Comparison of ENCODE assay signal across 9 cellular contexts in genomic region chr4:6687947-6688878, GRCh38. TPM values are rescaled to one million over a fixed set of nuclear protein-coding genes. Genes with fewer than 3 reads are reported as not detected.
A peak's percentile ranks its signal among the peaks of the same experiment; 100 is the strongest.
DNase-seq lines count a peak whose midpoint lies in the region; ATAC-seq, FAIRE-seq and TF ChIP-seq lines count a peak whose summit lies in the region.
"Had no signal": no experiment of that assay in that cellular context is flagged by ENCODE, and none has a peak within 500 bp of the region (broad histone marks: within the 10 kb centered on the region; RNA-seq: fewer than 3 reads in every experiment).

No MANE protein-coding gene starts in this region.

- no peaks in the 10 kb centered on the region for H3K9me3 Mint-ChIP-seq in stimulated activated naive CD8-positive, alpha-beta T cell treated with anti-CD3 and anti-CD28 coated beads, Interleukin-15, Interleukin-2, amounts not matched to agents 100 ng/mL and 50 ng/mL, for 24 hours
- H3K9me3 Mint-ChIP-seq in activated CD4-positive, alpha-beta memory T cell treated with anti-CD3 and anti-CD28 coated beads, Interleukin-2, amount 10 ng/mL, durations not matched to agents 7 days and 5 days, result no peaks in the 10 kb centered on the region

- TF ChIP-seq EP300 in HepG2 (IDR thresholded peaks at IDR 0.05; ENCODE audit: low read depth in 2 of 2, low read length in 2 of 2) (no peak), HepG2 (CRISPR knock-in tag; IDR thresholded peaks at IDR 0.05; ENCODE audit: borderline replicate concordance) (no peak)

- H2AFZ ChIP-seq in HepG2 (ENCODE audit: low read length), result no peak overlapping the region

- CTCF ChIA-PET in activated CD4-positive, alpha-beta memory T cell treated with anti-CD3 and anti-CD28 coated beads, Interleukin-2, amount 10 ng/mL, durations not matched to agents 7 days and 5 days (lab: Charles Lee), result interaction anchor here (0.6 to 10.7 kb wide), 8 partner anchors 13 to 381 kb away, joined by 3 to 180 read pairs (median 15); partner anchors contain the start of genes BLOC1S4, MRFAP1 and MRFAP1L1
- CTCF ChIA-PET in HepG2 (lab: Yijun Ruan, JAX; ENCODE audit: low intra/inter-chr PET ratio, low total read pairs), result interaction anchor here (1.1 to 2.3 kb wide), 3 partner anchors 9 to 67 kb away, joined by 3 to 10 read pairs (median 4); a partner anchor contains a TSS

- TF ChIP-seq CTCF in HepG2 (CRISPR knock-in tag; IDR thresholded peaks at IDR 0.05), result peak; percentile 88

- peak overlapping the region; percentile 69 for H3K4me3 Mint-ChIP-seq in stimulated activated naive CD8-positive, alpha-beta T cell treated with anti-CD3 and anti-CD28 coated beads, Interleukin-15, Interleukin-2, amounts not matched to agents 100 ng/mL and 50 ng/mL, for 24 hours
- H3K4me3 Mint-ChIP-seq in activated CD4-positive, alpha-beta memory T cell treated with anti-CD3 and anti-CD28 coated beads, Interleukin-2, amount 10 ng/mL, durations not matched to agents 7 days and 5 days, result peak overlapping the region; percentile 81

- in situ Hi-C loops in HepG2 (cut with HindIII; ENCODE audit: extremely low pct_ligation_motif_present, low pct_unique_long_range_greater_than_20kb), result no loop called here

- H3K79me2 ChIP-seq in HepG2 (ENCODE audit: insufficient read depth, low read length), result peaks cover 7% of the 10 kb centered on the region

- no peaks in the 10 kb centered on the region for H3K9me3 ChIP-seq in HepG2 (ENCODE audit: low read length)

- no peaks in the 10 kb centered on the region for H3K27me3 Mint-ChIP-seq in stimulated activated naive CD8-positive, alpha-beta T cell treated with anti-CD3 and anti-CD28 coated beads, Interleukin-15, Interleukin-2, amounts not matched to agents 100 ng/mL and 50 ng/mL, for 24 hours
- H3K27me3 Mint-ChIP-seq in activated CD4-positive, alpha-beta memory T cell treated with anti-CD3 and anti-CD28 coated beads, Interleukin-2, amount 10 ng/mL, durations not matched to agents 7 days and 5 days, result no peaks in the 10 kb centered on the region

- POLR2A ChIA-PET in activated CD4-positive, alpha-beta memory T cell treated with anti-CD3 and anti-CD28 coated beads, Interleukin-2, amount 10 ng/mL, durations not matched to agents 7 days and 5 days (lab: Charles Lee), result interaction anchor here (0.7 to 10.6 kb wide), 13 partner anchors 7 to 221 kb away, joined by 3 to 374 read pairs (median 12); partner anchors contain the start of genes BLOC1S4, MAN2B2, MRFAP1 and MRFAP1L1
- POLR2A ChIA-PET in HepG2 (lab: Yijun Ruan, JAX), result interaction anchor here (0.8 to 5.5 kb wide), 11 partner anchors 7 to 380 kb away, joined by 3 to 122 read pairs (median 5); partner anchors contain the start of genes BLOC1S4, GRPEL1, MRFAP1 and MRFAP1L1

- H3K27ac ChIP-seq in HepG2 (ENCODE audit: extremely low read length, insufficient read depth, low read length), result peak overlapping the region; percentile 94

- peak overlapping the region; percentile 83 for H3K27ac Mint-ChIP-seq in stimulated activated naive CD8-positive, alpha-beta T cell treated with anti-CD3 and anti-CD28 coated beads, Interleukin-15, Interleukin-2, amounts not matched to agents 100 ng/mL and 50 ng/mL, for 24 hours
- H3K27ac Mint-ChIP-seq in activated CD4-positive, alpha-beta memory T cell treated with anti-CD3 and anti-CD28 coated beads, Interleukin-2, amount 10 ng/mL, durations not matched to agents 7 days and 5 days, result peak overlapping the region; percentile 97

- H3K4me1 Mint-ChIP-seq in stimulated activated naive CD8-positive, alpha-beta T cell treated with anti-CD3 and anti-CD28 coated beads, Interleukin-15, Interleukin-2, amounts not matched to agents 100 ng/mL and 50 ng/mL, for 24 hours (ENCODE audit: low read depth), result peaks cover 59% of the 10 kb centered on the region
- H3K4me1 Mint-ChIP-seq in activated CD4-positive, alpha-beta memory T cell treated with anti-CD3 and anti-CD28 coated beads, Interleukin-2, amount 10 ng/mL, durations not matched to agents 7 days and 5 days, result peaks cover 79% of the 10 kb centered on the region

- no TSS peak for BruUV-seq in HepG2 (replicated peaks; lab: Mats Ljungman, UMichigan)

- peak overlapping the region; percentile 91 for H3K4me2 ChIP-seq in HepG2 (ENCODE audit: low read depth, low read length)

- H3K36me3 ChIP-seq in HepG2 (replicated peaks in 1 of 2; ENCODE audit: control insufficient read depth in 1 of 2, insufficient read depth in 2 of 2, low read length in 2 of 2), result no peaks in the 10 kb centered on the region

- ATAC-seq in stimulated activated naive CD8-positive, alpha-beta T cell treated with anti-CD3 and anti-CD28 coated beads, Interleukin-15, Interleukin-2, amounts not matched to agents 100 U/mL and 50 U/mL, for 24 hours, result no peak
- ATAC-seq in HepG2, result peak; percentile 29

- WGBS in HepG2 (ENCODE audit: low lambda C conversion rate), result 42% methylated on average over 17 of the region's 24 CpGs

- peak; percentile 71 for FAIRE-seq in HepG2 (lab: Jason Lieb, UNC)

- no peak for TF ChIP-seq POLR2A in HepG2 (IDR thresholded peaks at IDR 0.05; ENCODE audit: insufficient read depth in 1 of 2, low read depth in 2 of 2, low read length in 2 of 2)

- peaks cover 73% of the 10 kb centered on the region for H3K4me1 ChIP-seq in HepG2 (ENCODE audit: insufficient read depth, low read length)

- no peak for DNase-seq in stimulated activated naive CD8-positive, alpha-beta T cell treated with anti-CD3 and anti-CD28 coated beads, Interleukin-15, Interleukin-2, amounts not matched to agents 100 U/mL and 50 U/mL, for 24 hours
- DNase-seq in activated CD4-positive, alpha-beta memory T cell treated with anti-CD3 and anti-CD28 coated beads, Interleukin-2, amount 10 ng/mL, durations not matched to agents 7 days and 5 days, result no peak
- DNase-seq in HepG2 (ENCODE audit: low spot score) (peak; percentile 57), HPDE6-E6E7 (ENCODE audit: extremely low spot score) (no peak), hepatic stellate cell (ENCODE audit: low spot score) (no peak), T-helper 9 cell (no peak), cortex of kidney (lab: John Stamatoyannopoulos, UW) (no peak)

- H3K27me3 ChIP-seq in HepG2 (ENCODE audit: control insufficient read depth in 1 of 2, insufficient read depth in 2 of 2, low read length in 2 of 2), result no peaks in the 10 kb centered on the region

- H3K9ac ChIP-seq in HepG2 (ENCODE audit: insufficient read depth, low read depth, low read length), result peak overlapping the region; percentile 75

- H4K20me1 ChIP-seq in HepG2 (ENCODE audit: insufficient read depth, low read length), result no peaks in the 10 kb centered on the region

- peak; percentile 69 for TF ChIP-seq RAD21 in HepG2 (CRISPR knock-in tag; IDR thresholded peaks at IDR 0.05)

- intact Hi-C loops in HepG2 (cut with micrococcal nuclease; ENCODE audit: unreplicated experiment), result loop anchor here (2.0 to 10.0 kb wide), 3 partner anchors 13 to 63 kb away; partner anchors contain the start of gene MRFAP1

- H3K36me3 Mint-ChIP-seq in stimulated activated naive CD8-positive, alpha-beta T cell treated with anti-CD3 and anti-CD28 coated beads, Interleukin-15, Interleukin-2, amounts not matched to agents 100 ng/mL and 50 ng/mL, for 24 hours (ENCODE audit: low read depth), result no peaks in the 10 kb centered on the region
- peaks cover 40% of the 10 kb centered on the region for H3K36me3 Mint-ChIP-seq in activated CD4-positive, alpha-beta memory T cell treated with anti-CD3 and anti-CD28 coated beads, Interleukin-2, amount 10 ng/mL, durations not matched to agents 7 days and 5 days (ENCODE audit: low read depth)

- H3K4me3 ChIP-seq in HepG2 (replicated peaks in 1 of 3; ENCODE audit: insufficient read depth in 1 of 3, low read depth in 2 of 3, low read length in 3 of 3), result peak overlapping the region; percentile 49 to 74 (median 66); a peak in 5 of 6 replicates

RNA-seq across cellular contexts. Expression of gene S100P, which starts 5.5 kb away (rescaled TPM):
- total RNA-seq in activated CD4-positive, alpha-beta memory T cell treated with anti-CD3 and anti-CD28 coated beads, Interleukin-2, amount 10 ng/mL, durations not matched to agents 7 days and 5 days, result 100 to 1,000 TPM; 165 to 176 TPM
- 278 and 348 TPM in 2 replicates for total RNA-seq in HepG2 (2016; rRNA removed; fragmentation: Illumina TruSeq; extraction: Trizol)
- total RNA-seq in HepG2 (2016; cell fraction: cytosol; rRNA removed; fragmentation: Illumina TruSeq; extraction: Trizol; ENCODE audit: low read depth), result 36.9 and 39.1 TPM in 2 replicates
- 251 and 366 TPM in 2 replicates for total RNA-seq in HepG2 (2016; cell fraction: insoluble cytoplasmic fraction; rRNA removed; fragmentation: Illumina TruSeq; extraction: Trizol)
- 71.8 and 83.2 TPM in 2 replicates for total RNA-seq in HepG2 (2016; cell fraction: membrane; rRNA removed; fragmentation: Illumina TruSeq; extraction: Trizol)
- 84.8 and 90.9 TPM in 2 replicates for total RNA-seq in HepG2 (2016; cell fraction: nucleus; rRNA removed; fragmentation: Illumina TruSeq; extraction: Trizol)
- polyA plus RNA-seq in HepG2 (2011; rRNA removed), result 1,649 and 1,898 TPM in 2 replicates
- polyA plus RNA-seq in HepG2 (2011; cell fraction: cytosol; rRNA removed), result 422 and 472 TPM in 2 replicates
- 82.9 and 122 TPM in 2 replicates for polyA plus RNA-seq in HepG2 (2011; cell fraction: nucleus; rRNA removed)
- polyA plus RNA-seq in HepG2 (2012), result 700 and 2,334 TPM in 2 replicates
- polyA plus RNA-seq in HepG2 (2016; cell fraction: cytosol; fragmentation: Illumina TruSeq; extraction: Trizol; ENCODE audit: low read depth), result 30.5 and 35.0 TPM in 2 replicates
- 150 and 168 TPM in 2 replicates for polyA plus RNA-seq in HepG2 (2016; cell fraction: insoluble cytoplasmic fraction; fragmentation: Illumina TruSeq; extraction: Trizol; ENCODE audit: low read depth)
- polyA plus RNA-seq in HepG2 (2016; cell fraction: membrane; fragmentation: Illumina TruSeq; extraction: Trizol; ENCODE audit: low read depth), result 38.8 and 42.8 TPM in 2 replicates
- polyA plus RNA-seq in HepG2 (2016; cell fraction: nucleus; fragmentation: Illumina TruSeq; extraction: Trizol; ENCODE audit: insufficient read depth, low read depth), result 79.1 and 81.3 TPM in 2 replicates
- polyA minus RNA-seq in HepG2 (2011; rRNA and poly(A)+ RNA removed; ENCODE audit: low replicate concordance), result 151 and 198 TPM in 2 replicates
- 87.0 and 146 TPM in 2 replicates for polyA minus RNA-seq in HepG2 (2011; cell fraction: cytosol; rRNA and poly(A)+ RNA removed)
- polyA minus RNA-seq in HepG2 (2011; cell fraction: nucleus; rRNA and poly(A)+ RNA removed), result 37.3 and 51.0 TPM in 2 replicates
- total RNA-seq: Daoy had no signal

RNA-seq across cellular contexts. Expression of gene MRFAP1L1, which starts 21.5 kb away (rescaled TPM):
- 10 to 100 TPM; 81.9 to 83.1 TPM for total RNA-seq in activated CD4-positive, alpha-beta memory T cell treated with anti-CD3 and anti-CD28 coated beads, Interleukin-2, amount 10 ng/mL, durations not matched to agents 7 days and 5 days
- total RNA-seq in HepG2 (2016; rRNA removed; fragmentation: Illumina TruSeq; extraction: Trizol), result 76.6 and 124 TPM in 2 replicates
- 12.0 and 14.9 TPM in 2 replicates for total RNA-seq in HepG2 (2016; cell fraction: cytosol; rRNA removed; fragmentation: Illumina TruSeq; extraction: Trizol; ENCODE audit: low read depth)
- 82.6 and 130 TPM in 2 replicates for total RNA-seq in HepG2 (2016; cell fraction: insoluble cytoplasmic fraction; rRNA removed; fragmentation: Illumina TruSeq; extraction: Trizol)
- total RNA-seq in HepG2 (2016; cell fraction: membrane; rRNA removed; fragmentation: Illumina TruSeq; extraction: Trizol), result 36.1 and 39.2 TPM in 2 replicates
- 35.4 and 41.2 TPM in 2 replicates for total RNA-seq in HepG2 (2016; cell fraction: nucleus; rRNA removed; fragmentation: Illumina TruSeq; extraction: Trizol)
- polyA plus RNA-seq in HepG2 (2011; rRNA removed), result 39.9 and 44.8 TPM in 2 replicates
- 29.0 and 43.5 TPM in 2 replicates for polyA plus RNA-seq in HepG2 (2011; cell fraction: cytosol; rRNA removed)
- polyA plus RNA-seq in HepG2 (2011; cell fraction: nucleus; rRNA removed), result 12.5 and 20.0 TPM in 2 replicates
- polyA plus RNA-seq in HepG2 (2012), result 55.6 and 62.7 TPM in 2 replicates
- 6.5 and 6.6 TPM in 2 replicates for polyA plus RNA-seq in HepG2 (2016; cell fraction: cytosol; fragmentation: Illumina TruSeq; extraction: Trizol; ENCODE audit: low read depth)
- 143 and 162 TPM in 2 replicates for polyA plus RNA-seq in HepG2 (2016; cell fraction: insoluble cytoplasmic fraction; fragmentation: Illumina TruSeq; extraction: Trizol; ENCODE audit: low read depth)
- 21.2 and 21.7 TPM in 2 replicates for polyA plus RNA-seq in HepG2 (2016; cell fraction: membrane; fragmentation: Illumina TruSeq; extraction: Trizol; ENCODE audit: low read depth)
- 60.2 and 60.7 TPM in 2 replicates for polyA plus RNA-seq in HepG2 (2016; cell fraction: nucleus; fragmentation: Illumina TruSeq; extraction: Trizol; ENCODE audit: insufficient read depth, low read depth)
- polyA minus RNA-seq in HepG2 (2011; rRNA and poly(A)+ RNA removed; ENCODE audit: low replicate concordance), result 10.4 and 12.8 TPM in 2 replicates
- polyA minus RNA-seq in HepG2 (2011; cell fraction: cytosol; rRNA and poly(A)+ RNA removed), result 13.6 and 15.5 TPM in 2 replicates
- polyA minus RNA-seq in HepG2 (2011; cell fraction: nucleus; rRNA and poly(A)+ RNA removed), result 16.1 and 16.2 TPM in 2 replicates

RNA-seq across cellular contexts. Expression of gene BLOC1S4, which starts 27.8 kb away (rescaled TPM):
- total RNA-seq in activated CD4-positive, alpha-beta memory T cell treated with anti-CD3 and anti-CD28 coated beads, Interleukin-2, amount 10 ng/mL, durations not matched to agents 7 days and 5 days, result 10 to 100 TPM; 22.9 to 23.2 TPM
- total RNA-seq in HepG2 (2016; rRNA removed; fragmentation: Illumina TruSeq; extraction: Trizol), result 18.7 and 20.9 TPM in 2 replicates
- total RNA-seq in HepG2 (2016; cell fraction: cytosol; rRNA removed; fragmentation: Illumina TruSeq; extraction: Trizol; ENCODE audit: low read depth), result 4.7 and 6.1 TPM in 2 replicates
- total RNA-seq in HepG2 (2016; cell fraction: insoluble cytoplasmic fraction; rRNA removed; fragmentation: Illumina TruSeq; extraction: Trizol), result 19.1 and 20.1 TPM in 2 replicates
- 11.7 and 12.0 TPM in 2 replicates for total RNA-seq in HepG2 (2016; cell fraction: membrane; rRNA removed; fragmentation: Illumina TruSeq; extraction: Trizol)
- 7.6 and 7.9 TPM in 2 replicates for total RNA-seq in HepG2 (2016; cell fraction: nucleus; rRNA removed; fragmentation: Illumina TruSeq; extraction: Trizol)
- polyA plus RNA-seq in HepG2 (2011; rRNA removed), result 15.5 and 17.6 TPM in 2 replicates
- polyA plus RNA-seq in HepG2 (2011; cell fraction: cytosol; rRNA removed), result 19.4 and 26.2 TPM in 2 replicates
- polyA plus RNA-seq in HepG2 (2011; cell fraction: nucleus; rRNA removed), result 9.3 and 10.5 TPM in 2 replicates
- 10.5 and 11.1 TPM in 2 replicates for polyA plus RNA-seq in HepG2 (2012)
- 3.6 and 4.1 TPM in 2 replicates for polyA plus RNA-seq in HepG2 (2016; cell fraction: cytosol; fragmentation: Illumina TruSeq; extraction: Trizol; ENCODE audit: low read depth)
- 22.2 and 23.4 TPM in 2 replicates for polyA plus RNA-seq in HepG2 (2016; cell fraction: insoluble cytoplasmic fraction; fragmentation: Illumina TruSeq; extraction: Trizol; ENCODE audit: low read depth)
- polyA plus RNA-seq in HepG2 (2016; cell fraction: membrane; fragmentation: Illumina TruSeq; extraction: Trizol; ENCODE audit: low read depth), result 7.5 and 8.0 TPM in 2 replicates
- polyA plus RNA-seq in HepG2 (2016; cell fraction: nucleus; fragmentation: Illumina TruSeq; extraction: Trizol; ENCODE audit: insufficient read depth, low read depth), result 10.3 and 14.0 TPM in 2 replicates
- polyA minus RNA-seq in HepG2 (2011; rRNA and poly(A)+ RNA removed; ENCODE audit: low replicate concordance), result 5.1 and 16.2 TPM in 2 replicates
- polyA minus RNA-seq in HepG2 (2011; cell fraction: cytosol; rRNA and poly(A)+ RNA removed), result 9.3 and 9.9 TPM in 2 replicates
- 5.5 and 7.0 TPM in 2 replicates for polyA minus RNA-seq in HepG2 (2011; cell fraction: nucleus; rRNA and poly(A)+ RNA removed)

RNA-seq across cellular contexts. Expression of gene MRFAP1, which starts 47.7 kb away (rescaled TPM):
- total RNA-seq in activated CD4-positive, alpha-beta memory T cell treated with anti-CD3 and anti-CD28 coated beads, Interleukin-2, amount 10 ng/mL, durations not matched to agents 7 days and 5 days, result 100 to 1,000 TPM; 142 to 144 TPM
- 158 and 254 TPM in 2 replicates for total RNA-seq in HepG2 (2016; rRNA removed; fragmentation: Illumina TruSeq; extraction: Trizol)
- 31.0 and 37.7 TPM in 2 replicates for total RNA-seq in HepG2 (2016; cell fraction: cytosol; rRNA removed; fragmentation: Illumina TruSeq; extraction: Trizol; ENCODE audit: low read depth)
- 174 and 249 TPM in 2 replicates for total RNA-seq in HepG2 (2016; cell fraction: insoluble cytoplasmic fraction; rRNA removed; fragmentation: Illumina TruSeq; extraction: Trizol)
- total RNA-seq in HepG2 (2016; cell fraction: membrane; rRNA removed; fragmentation: Illumina TruSeq; extraction: Trizol), result 87.0 and 105 TPM in 2 replicates
- 67.5 and 68.6 TPM in 2 replicates for total RNA-seq in HepG2 (2016; cell fraction: nucleus; rRNA removed; fragmentation: Illumina TruSeq; extraction: Trizol)
- polyA plus RNA-seq in HepG2 (2011; rRNA removed), result 103 and 112 TPM in 2 replicates
- polyA plus RNA-seq in HepG2 (2011; cell fraction: cytosol; rRNA removed), result 110 and 141 TPM in 2 replicates
- polyA plus RNA-seq in HepG2 (2011; cell fraction: nucleus; rRNA removed), result 54.5 and 54.7 TPM in 2 replicates
- 198 and 236 TPM in 2 replicates for polyA plus RNA-seq in HepG2 (2012)
- 55.7 and 56.7 TPM in 2 replicates for polyA plus RNA-seq in HepG2 (2016; cell fraction: cytosol; fragmentation: Illumina TruSeq; extraction: Trizol; ENCODE audit: low read depth)
- 509 and 563 TPM in 2 replicates for polyA plus RNA-seq in HepG2 (2016; cell fraction: insoluble cytoplasmic fraction; fragmentation: Illumina TruSeq; extraction: Trizol; ENCODE audit: low read depth)
- 117 and 129 TPM in 2 replicates for polyA plus RNA-seq in HepG2 (2016; cell fraction: membrane; fragmentation: Illumina TruSeq; extraction: Trizol; ENCODE audit: low read depth)
- 205 and 206 TPM in 2 replicates for polyA plus RNA-seq in HepG2 (2016; cell fraction: nucleus; fragmentation: Illumina TruSeq; extraction: Trizol; ENCODE audit: insufficient read depth, low read depth)
- polyA minus RNA-seq in HepG2 (2011; rRNA and poly(A)+ RNA removed; ENCODE audit: low replicate concordance), result 19.4 and 22.0 TPM in 2 replicates
- 29.9 and 30.5 TPM in 2 replicates for polyA minus RNA-seq in HepG2 (2011; cell fraction: cytosol; rRNA and poly(A)+ RNA removed)
- polyA minus RNA-seq in HepG2 (2011; cell fraction: nucleus; rRNA and poly(A)+ RNA removed), result 21.4 and 24.6 TPM in 2 replicates
